8 cellular contexts compared by ENCODE assay signal in genomic region chr1:85276290-85277026, GRCh38. TPM values are rescaled to one million over a fixed set of nuclear protein-coding genes. Genes with fewer than 3 reads are reported as not detected.
DNase-seq lines count a peak whose midpoint lies in the region; ATAC-seq and TF ChIP-seq lines count a peak whose summit lies in the region.

Gene BCL10 (minus strand): TSS chr1:85276632. CDS start chr1:85276352, 280 bp downstream.

- peak within 1 kb of the TSS; percentile 99 for H3K27ac Mint-ChIP-seq in dendritic cell treated with granulocyte-macrophage colony-stimulating factor and Interleukin-4, amounts not matched to agents 40 ng/mL and 50 ng/mL, for 4 days

- ATAC-seq in GM19395 (IDR thresholded peaks at IDR 0.05; ENCODE audit: unreplicated experiment), result peak; percentile 95
- peak; percentile 93 for ATAC-seq in HG03565 (IDR thresholded peaks at IDR 0.05; ENCODE audit: unreplicated experiment)
- peak; percentile 97 for ATAC-seq in left lobe of liver

- H3K36me3 Mint-ChIP-seq in dendritic cell treated with granulocyte-macrophage colony-stimulating factor and Interleukin-4, amounts not matched to agents 40 ng/mL and 50 ng/mL, for 4 days (ENCODE audit: low read depth), result peaks cover 35% of the 10 kb centered on the region

- TF ChIP-seq CTCF in C4-2B (conservative IDR thresholded peaks at IDR 0.05), result no peak

- peaks cover 56% of the 10 kb centered on the region for H3K4me1 Mint-ChIP-seq in dendritic cell treated with granulocyte-macrophage colony-stimulating factor and Interleukin-4, amounts not matched to agents 40 ng/mL and 50 ng/mL, for 4 days (ENCODE audit: low read depth)

- H3K9me3 Mint-ChIP-seq in dendritic cell treated with granulocyte-macrophage colony-stimulating factor and Interleukin-4, amounts not matched to agents 40 ng/mL and 50 ng/mL, for 4 days, result no peaks in the 10 kb centered on the region

- peak within 1 kb of the TSS; percentile 97 for H3K4me3 Mint-ChIP-seq in dendritic cell treated with granulocyte-macrophage colony-stimulating factor and Interleukin-4, amounts not matched to agents 40 ng/mL and 50 ng/mL, for 4 days

- peaks cover 5% of the 10 kb centered on the region for H3K27me3 Mint-ChIP-seq in dendritic cell treated with granulocyte-macrophage colony-stimulating factor and Interleukin-4, amounts not matched to agents 40 ng/mL and 50 ng/mL, for 4 days

- DNase-seq in NCI-H774 (lab: John Stamatoyannopoulos, UW), result peak; percentile 98
- peak; percentile 96 for DNase-seq in activated CD4-positive, alpha-beta T cell treated with anti-CD3 and anti-CD28 coated beads, Interleukin-2, amount 50 U/mL, for 4 hours
- DNase-seq in left lobe of liver (ENCODE audit: low spot score), result peak; percentile 99
- peak; percentile 96 for DNase-seq in stimulated activated CD4-positive, alpha-beta T cell treated with anti-CD3 and anti-CD28 coated beads, Interleukin-2, amount 100 ng/mL, for 4 hours (ENCODE audit: low read depth)

- H3K27ac ChIP-seq in C4-2B, result peak within 1 kb of the TSS; percentile 92

- intact Hi-C loops in dendritic cell treated with granulocyte-macrophage colony-stimulating factor and Interleukin-4, amounts not matched to agents 40 ng/mL and 50 ng/mL, for 4 days (cut with micrococcal nuclease), result loop anchor here (1.0 to 10.0 kb wide), 3 partner anchors 17 to 1428 kb away; partner anchors contain the start of genes C1orf52, SH3GLB1 and SSX2IP

RNA-seq across cellular contexts. Expression of gene BCL10, which starts in this region (rescaled TPM):
- total RNA-seq in left lobe of liver, result 6.8 TPM

Comparison
In these comparisons a context has a peak if more than half of its experiments do, and no peak if none do; other contexts are left out.
1. Peak in every context shown above with its lines: DNase-seq, ATAC-seq and H3K27ac ChIP-seq.